ENCODE assay signal across 8 cellular contexts in the genomic region with DNA sequence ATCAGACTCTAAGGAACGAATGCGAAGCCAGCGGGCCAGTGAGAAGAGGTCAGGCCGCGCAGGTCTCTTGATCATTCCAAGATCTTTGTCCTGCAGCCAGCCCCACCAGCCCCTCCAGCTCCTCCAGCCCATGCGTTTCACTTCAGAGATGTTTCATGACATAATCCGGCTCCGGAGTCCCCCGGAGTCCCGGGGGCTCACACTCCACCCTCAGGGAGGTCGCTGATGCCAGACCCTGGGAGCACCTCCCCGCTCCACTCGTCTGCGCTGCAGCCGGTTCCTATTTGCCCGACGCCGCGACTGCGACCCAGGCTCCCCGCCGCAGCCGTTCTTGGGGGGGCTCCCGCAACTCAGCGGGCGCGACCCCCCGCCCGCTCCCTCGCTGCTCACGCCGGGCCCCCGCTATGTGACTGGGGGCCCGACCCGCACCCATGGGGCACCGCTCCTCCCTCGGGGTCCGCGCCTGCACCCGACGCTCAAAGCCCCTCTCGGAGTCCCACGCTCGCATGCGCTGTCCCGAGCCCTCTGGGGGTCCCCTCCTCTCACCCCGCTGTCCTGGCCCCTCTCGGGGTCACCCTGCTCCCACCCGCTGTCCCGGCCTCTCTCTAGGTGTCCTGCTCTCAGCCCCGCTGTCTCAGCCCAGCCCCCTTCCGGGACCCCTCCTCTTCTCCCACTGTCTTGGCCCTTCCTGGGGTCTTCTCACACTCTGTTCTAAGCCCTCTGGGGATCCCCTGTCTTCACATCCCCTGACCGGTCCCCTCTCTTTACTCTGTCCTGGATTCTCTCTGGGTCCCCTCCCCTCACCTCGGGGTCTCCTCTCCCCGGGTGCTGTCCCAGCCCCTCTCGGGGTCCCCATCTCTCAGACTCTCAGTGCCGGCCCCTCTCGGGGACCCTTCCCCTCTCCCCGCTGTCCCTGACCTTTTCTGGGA. TPM values are rescaled to one million over a fixed set of nuclear protein-coding genes. Genes with fewer than 3 reads are reported as not detected.
DNase-seq lines count a peak whose midpoint lies in the region; ATAC-seq and TF ChIP-seq lines count a peak whose summit lies in the region.

No MANE protein-coding gene starts in this region.

- WGBS in upper lobe of left lung, 2 donors = 1 to 2% methylated on average over 29 to 42 of the region's 59 CpGs

- H3K9me3 ChIP-seq in duodenal mucosa (ENCODE audit: control insufficient read depth in 1 of 2, low read length in 2 of 2) = no peaks in the 10 kb centered on the region
- H3K9me3 ChIP-seq in upper lobe of left lung = no peaks in the 10 kb centered on the region

- H3K4me1 ChIP-seq in duodenal mucosa (ENCODE audit: control insufficient read depth in 1 of 2, insufficient read depth in 2 of 2, low read length in 2 of 2) (peaks cover 11 to 15% of the 10 kb centered on the region in 2 donors), upper lobe of left lung (peaks cover 16 to 38% (median 29%) of the 10 kb centered on the region in 4 donors)

- H3K9me3 Mint-ChIP-seq in mesothelial cell of epicardium = no peaks in the 10 kb centered on the region

- H3K36me3 ChIP-seq in duodenal mucosa (ENCODE audit: control insufficient read depth in 1 of 2, insufficient read depth in 2 of 2, low read length in 2 of 2) (no peaks in the 10 kb centered on the region), upper lobe of left lung (no peaks in the 10 kb centered on the region)

- peaks cover 24% of the 10 kb centered on the region for H3K27me3 Mint-ChIP-seq in mesothelial cell of epicardium (ENCODE audit: low read depth)

- TF ChIP-seq POLR2A in upper lobe of left lung (IDR thresholded peaks at IDR 0.05) = no peak

- ATAC-seq in SK-N-SH treated with all-trans-retinoic acid at 6 μM for 48 hours = peak; percentile 34
- ATAC-seq in upper lobe of left lung (ENCODE audit: low FRiP score in 2 of 2) = no peak
- ATAC-seq in HG03432 (IDR thresholded peaks at IDR 0.05; ENCODE audit: unreplicated experiment) = no peak
- no peak for ATAC-seq in HG03039 (IDR thresholded peaks at IDR 0.05; ENCODE audit: unreplicated experiment)

- H3K27me3 ChIP-seq in duodenal mucosa (ENCODE audit: control insufficient read depth in 1 of 2, insufficient read depth in 2 of 2, low read length in 2 of 2) (no peaks in the 10 kb centered on the region), upper lobe of left lung (no peaks in the 10 kb centered on the region)

- H3K4me3 Mint-ChIP-seq in mesothelial cell of epicardium = peak overlapping the region; percentile 92

- DNase-seq in NCI-H1417 (lab: John Stamatoyannopoulos, UW) (peak in 2 of 3 experiments; percentile 29 to 35), NCI-H1417 treated with DMSO at 0.1 percent for 48 hours (lab: John Stamatoyannopoulos, UW) (no peak), mesothelial cell of epicardium (ENCODE audit: low spot score in 2 of 2, unreplicated experiment in 2 of 2) (peak in 1 of 2 experiments; percentile 47), upper lobe of left lung (peak; percentile 41 to 86)

- no peak for TF ChIP-seq EP300 in upper lobe of left lung (IDR thresholded peaks at IDR 0.05)

- peaks cover 30% of the 10 kb centered on the region for H3K4me1 Mint-ChIP-seq in mesothelial cell of epicardium

- no peak for TF ChIP-seq CTCF in mesothelial cell of epicardium (IDR thresholded peaks at IDR 0.05; ENCODE audit: unreplicated experiment)
- no peak for TF ChIP-seq CTCF in upper lobe of left lung (IDR thresholded peaks at IDR 0.05)

- H3K27ac Mint-ChIP-seq in mesothelial cell of epicardium = peak overlapping the region; percentile 16

- no peaks in the 10 kb centered on the region for H3K36me3 Mint-ChIP-seq in mesothelial cell of epicardium

- H3K27ac ChIP-seq in duodenal mucosa (ENCODE audit: low read depth, low read length) = no peak overlapping the region
- H3K27ac ChIP-seq in upper lobe of left lung = peak overlapping the region; percentile 89 to 94 (median 92)

- peak overlapping the region; percentile 83 to 89 for H3K9ac ChIP-seq in duodenal mucosa (ENCODE audit: low read depth in 1 of 2, low read length in 2 of 2)

- H3K4me3 ChIP-seq in duodenal mucosa (ENCODE audit: low read depth in 1 of 2, low read length in 2 of 2) = peak overlapping the region; percentile 87 to 94
- peak overlapping the region; percentile 76 to 95 (median 84) for H3K4me3 ChIP-seq in upper lobe of left lung

TF ChIP-seq in SK-N-SH treated with all-trans-retinoic acid at 6 μM for 48 hours, 23 proteins besides CTCF, POLR2A, EP300 and RAD21:
- TF ChIP-seq ZFP30 (CRISPR knock-in tag; IDR thresholded peaks at IDR 0.05) (no peak), PPARA (CRISPR knock-in tag; IDR thresholded peaks at IDR 0.05; ENCODE audit: borderline replicate concordance) (no peak), ESRRG (CRISPR knock-in tag; IDR thresholded peaks at IDR 0.05) (no peak), TOX (CRISPR knock-in tag; IDR thresholded peaks at IDR 0.05; ENCODE audit: borderline replicate concordance) (no peak), ARNTL (CRISPR knock-in tag; IDR thresholded peaks at IDR 0.05; ENCODE audit: borderline replicate concordance, low read depth) (no peak), ZNF70 (CRISPR knock-in tag; IDR thresholded peaks at IDR 0.05) (no peak)
- TF ChIP-seq, protein P1, sequence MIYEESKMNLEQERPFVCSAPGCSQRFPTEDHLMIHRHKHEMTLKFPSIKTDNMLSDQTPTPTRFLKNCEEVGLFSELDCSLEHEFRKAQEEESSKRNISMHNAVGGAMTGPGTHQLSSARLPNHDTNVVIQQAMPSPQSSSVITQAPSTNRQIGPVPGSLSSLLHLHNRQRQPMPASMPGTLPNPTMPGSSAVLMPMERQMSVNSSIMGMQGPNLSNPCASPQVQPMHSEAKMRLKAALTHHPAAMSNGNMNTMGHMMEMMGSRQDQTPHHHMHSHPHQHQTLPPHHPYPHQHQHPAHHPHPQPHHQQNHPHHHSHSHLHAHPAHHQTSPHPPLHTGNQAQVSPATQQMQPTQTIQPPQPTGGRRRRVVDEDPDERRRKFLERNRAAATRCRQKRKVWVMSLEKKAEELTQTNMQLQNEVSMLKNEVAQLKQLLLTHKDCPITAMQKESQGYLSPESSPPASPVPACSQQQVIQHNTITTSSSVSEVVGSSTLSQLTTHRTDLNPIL (CRISPR knock-in tag; IDR thresholded peaks at IDR 0.05; ENCODE audit: low read depth) = no peak

RNA-seq across cellular contexts. Expression of a gene that starts 1.1 kb away (rescaled TPM):
- 23.4 to 27.7 TPM (median 24.4 TPM) in 3 replicates for total RNA-seq in mesothelial cell of epicardium
- 100 to 1,000 TPM in 1 of 6 donors, 10 to 100 TPM in 5; 49.7 to 111 (median 67.8) TPM for total RNA-seq in upper lobe of left lung

RNA-seq across cellular contexts. Expression of a gene that starts 4.7 kb away (rescaled TPM):
- total RNA-seq in mesothelial cell of epicardium (42.2 to 44.6 TPM (median 43.3 TPM) in 3 replicates), upper lobe of left lung (10 to 100 TPM; 18.4 to 69.1 (median 35.1) TPM)
